ENCODE assay signal across 12 cellular contexts in the genomic region with DNA sequence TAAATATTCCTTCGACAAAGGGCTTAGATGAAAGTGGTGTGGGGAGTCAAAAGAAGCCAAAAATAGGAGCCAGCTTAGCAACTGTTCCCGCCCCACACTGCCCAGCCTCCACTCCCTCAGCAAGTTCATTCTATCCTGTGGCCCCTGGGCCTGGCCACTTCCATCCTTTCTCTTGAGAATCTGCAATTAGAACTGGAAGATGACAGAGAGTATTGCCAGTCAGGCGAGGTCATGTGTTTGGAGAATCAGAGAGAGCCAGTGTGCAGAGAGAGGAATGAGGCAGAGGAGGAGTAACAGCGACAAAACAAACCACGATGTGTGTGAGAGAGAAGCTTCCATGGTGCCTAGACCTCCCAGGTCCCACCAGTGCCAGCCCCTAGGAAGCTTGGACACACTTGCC.
DNase-seq lines count a peak whose midpoint lies in the region; ATAC-seq and TF ChIP-seq lines count a peak whose summit lies in the region.
"Had no signal": no experiment of that assay in that cellular context is flagged by ENCODE, and none has a peak within 500 bp of the region (broad histone marks: within the 10 kb centered on the region; RNA-seq: fewer than 3 reads in every experiment).

No MANE protein-coding gene starts in this region.

- H3K27ac Mint-ChIP-seq in neural crest cell (ENCODE audit: unreplicated experiment) = peak overlapping the region; percentile 9
- H3K27ac Mint-ChIP-seq in CD8-positive, alpha-beta memory T cell = no peak overlapping the region
- H3K27ac Mint-ChIP-seq: activated CD4-positive, alpha-beta T cell treated with anti-CD3 and anti-CD28 coated beads, Interleukin-2, amount 10 ng/mL, durations not matched to agents 24 days and 14 days; activated naive CD8-positive, alpha-beta T cell treated with anti-CD3 and anti-CD28 coated beads for 36 hours had no signal

- no peak overlapping the region for H3K9ac ChIP-seq in BLaER1
- H3K9ac ChIP-seq in HUES48 (ENCODE audit: low read depth, low read length) = no peak overlapping the region

- peaks cover 16% of the 10 kb centered on the region for H3K36me3 Mint-ChIP-seq in neural crest cell (ENCODE audit: low read depth)
- peaks cover 0 to 2% (median 0%) of the 10 kb centered on the region in 3 donors for H3K36me3 Mint-ChIP-seq in CD8-positive, alpha-beta memory T cell
- H3K36me3 Mint-ChIP-seq: activated naive CD8-positive, alpha-beta T cell treated with anti-CD3 and anti-CD28 coated beads for 36 hours had no signal

- H3K4me2 ChIP-seq in BLaER1 = no peak overlapping the region

- POLR2A ChIA-PET in CD8-positive, alpha-beta memory T cell (lab: Charles Lee) = no interaction called here

- H3K36me3 ChIP-seq in BLaER1 (peaks cover 4% of the 10 kb centered on the region), HUES48 (ENCODE audit: control insufficient read depth, insufficient read depth, low read length) (no peaks in the 10 kb centered on the region), upper lobe of left lung (no peaks in the 10 kb centered on the region)
- H3K36me3 ChIP-seq in CD8-positive, alpha-beta memory T cell (ENCODE audit: insufficient read depth, low read length) = no peaks in the 10 kb centered on the region

- 77 to 88% methylated on average over 5 of the region's 5 CpGs for WGBS in upper lobe of left lung, 2 donors

- ATAC-seq in upper lobe of left lung (ENCODE audit: low FRiP score in 2 of 2) = no peak
- no peak for ATAC-seq in esophagus mucosa
- no peak for ATAC-seq in HG03097 (IDR thresholded peaks at IDR 0.05; ENCODE audit: low FRiP score, unreplicated experiment)

- peak overlapping the region; percentile 5; the same call in 1 of the 2 replicates for H3K27ac ChIP-seq in BLaER1
- H3K27ac ChIP-seq in HUES48 (ENCODE audit: low read depth, low read length) = peak overlapping the region; percentile 84
- peak overlapping the region in 45 of 59 donors; percentile 1 to 83 (median 64) for H3K27ac ChIP-seq in dorsolateral prefrontal cortex
- no peak overlapping the region for H3K27ac ChIP-seq in upper lobe of left lung
- H3K27ac ChIP-seq in CD8-positive, alpha-beta memory T cell (ENCODE audit: low read depth, low read length) = no peak overlapping the region
- H3K27ac ChIP-seq: testis had no signal

- CTCF ChIA-PET in CD8-positive, alpha-beta memory T cell (lab: Charles Lee) = no interaction called here

- DNase-seq in dorsolateral prefrontal cortex = no peak
- DNase-seq in neural crest cell (ENCODE audit: low read depth, low spot score) = no peak
- no peak for DNase-seq in upper lobe of left lung
- no peak for DNase-seq in CD8-positive, alpha-beta memory T cell
- DNase-seq: activated CD4-positive, alpha-beta T cell treated with anti-CD3 and anti-CD28 coated beads, Interleukin-2, amount 10 ng/mL, durations not matched to agents 24 days and 14 days; activated naive CD8-positive, alpha-beta T cell treated with anti-CD3 and anti-CD28 coated beads for 36 hours; NCI-H1092 treated with DMSO at 0.1 percent for 48 hours; testis had no signal

- H4K20me1 ChIP-seq in BLaER1 = peaks cover 40% of the 10 kb centered on the region

- no peak for TF ChIP-seq EP300 in upper lobe of left lung (IDR thresholded peaks at IDR 0.05)

- H3K4me1 ChIP-seq in BLaER1 (peaks cover 13% of the 10 kb centered on the region; the same call in 1 of the 2 replicates), HUES48 (ENCODE audit: control insufficient read depth, insufficient read depth, low read length) (0 out of 2 replicates have a peak, but pooled peaks cover 5% of the 10 kb centered on the region), upper lobe of left lung (no peaks in the 10 kb centered on the region)
- no peaks in the 10 kb centered on the region for H3K4me1 ChIP-seq in CD8-positive, alpha-beta memory T cell (ENCODE audit: insufficient read depth, low read length)
- H3K4me1 ChIP-seq: testis had no signal

- H3K27me3 ChIP-seq in BLaER1 (no peaks in the 10 kb centered on the region), HUES48 (ENCODE audit: control insufficient read depth, insufficient read depth, low read length) (no peaks in the 10 kb centered on the region), dorsolateral prefrontal cortex (no peaks in the 10 kb centered on the region), upper lobe of left lung (no peaks in the 10 kb centered on the region)
- H3K27me3 ChIP-seq in CD8-positive, alpha-beta memory T cell (ENCODE audit: insufficient read depth, low read length, poor library complexity, severe bottlenecking) = no peaks in the 10 kb centered on the region
- H3K27me3 ChIP-seq: testis had no signal

- peak overlapping the region; percentile 54 for H3K4me3 Mint-ChIP-seq in neural crest cell
- H3K4me3 Mint-ChIP-seq in CD8-positive, alpha-beta memory T cell = no peak overlapping the region
- H3K4me3 Mint-ChIP-seq: activated CD4-positive, alpha-beta T cell treated with anti-CD3 and anti-CD28 coated beads, Interleukin-2, amount 10 ng/mL, durations not matched to agents 24 days and 14 days; activated naive CD8-positive, alpha-beta T cell treated with anti-CD3 and anti-CD28 coated beads for 36 hours had no signal

- no peaks in the 10 kb centered on the region for H3K27me3 Mint-ChIP-seq in neural crest cell (ENCODE audit: low read depth)
- H3K27me3 Mint-ChIP-seq in CD8-positive, alpha-beta memory T cell = peaks cover 0 to 8% of the 10 kb centered on the region in 2 donors
- H3K27me3 Mint-ChIP-seq: activated CD4-positive, alpha-beta T cell treated with anti-CD3 and anti-CD28 coated beads, Interleukin-2, amount 10 ng/mL, durations not matched to agents 24 days and 14 days had no signal

- peaks cover 4% of the 10 kb centered on the region for H3K9me3 Mint-ChIP-seq in neural crest cell
- H3K9me3 Mint-ChIP-seq in CD8-positive, alpha-beta memory T cell = peaks cover 0 to 6% (median 3%) of the 10 kb centered on the region in 5 donors
- H3K9me3 Mint-ChIP-seq: activated naive CD8-positive, alpha-beta T cell treated with anti-CD3 and anti-CD28 coated beads for 36 hours had no signal

- intact Hi-C loops in dorsolateral prefrontal cortex (cut with DNase I) = no loop called here

- H3K4me1 Mint-ChIP-seq in neural crest cell = peaks cover 46% of the 10 kb centered on the region
- H3K4me1 Mint-ChIP-seq in CD8-positive, alpha-beta memory T cell = no peaks in the 10 kb centered on the region
- H3K4me1 Mint-ChIP-seq: activated CD4-positive, alpha-beta T cell treated with anti-CD3 and anti-CD28 coated beads, Interleukin-2, amount 10 ng/mL, durations not matched to agents 24 days and 14 days had no signal

- H3K9me3 ChIP-seq in BLaER1 (no peaks in the 10 kb centered on the region), HUES48 (ENCODE audit: control insufficient read depth, insufficient read depth, low read length) (no peaks in the 10 kb centered on the region), upper lobe of left lung (no peaks in the 10 kb centered on the region)
- no peaks in the 10 kb centered on the region for H3K9me3 ChIP-seq in CD8-positive, alpha-beta memory T cell (ENCODE audit: low read length)
- H3K9me3 ChIP-seq: testis had no signal

- H3K4me3 ChIP-seq in BLaER1 = no peak overlapping the region
- no peak overlapping the region for H3K4me3 ChIP-seq in HUES48 (ENCODE audit: low read depth, low read length)
- H3K4me3 ChIP-seq in dorsolateral prefrontal cortex = no peak overlapping the region
- no peak overlapping the region for H3K4me3 ChIP-seq in upper lobe of left lung
- no peak overlapping the region for H3K4me3 ChIP-seq in CD8-positive, alpha-beta memory T cell (ENCODE audit: low read length)
- H3K4me3 ChIP-seq: testis had no signal

- TF ChIP-seq CTCF in dorsolateral prefrontal cortex (IDR thresholded peaks at IDR 0.05 in 54 of 56, conservative IDR thresholded peaks at IDR 0.05 in 2 of 56; ENCODE audit: low read depth in 1 of 56, partially characterized antibody in 56 of 56) = no peak
- TF ChIP-seq CTCF in neural crest cell (conservative IDR thresholded peaks at IDR 0.05) = no peak
- TF ChIP-seq CTCF in upper lobe of left lung (IDR thresholded peaks at IDR 0.05) = no peak

- no peak for TF ChIP-seq POLR2A in upper lobe of left lung (IDR thresholded peaks at IDR 0.05)

Comparison
In these comparisons a context has a peak if more than half of its experiments do, and no peak if none do; other contexts are left out.
1. H3K27ac ChIP-seq: peak in BLaER1 (single experiment), HUES48 (single experiment) and dorsolateral prefrontal cortex (45 of 59); none in upper lobe of left lung (0 of 4) and CD8-positive, alpha-beta memory T cell (single experiment).